In genomic region chr7:143598086-143598485, GRCh38 we compare ENCODE assay signal across 4 cellular contexts. TPM values are rescaled to one million over a fixed set of nuclear protein-coding genes. Genes with fewer than 3 reads are reported as not detected.
"Had no signal": no experiment of that assay in that cellular context is flagged by ENCODE, and none has a peak within 500 bp of the region (broad histone marks: within the 10 kb centered on the region; RNA-seq: fewer than 3 reads in every experiment).

No MANE protein-coding gene starts in this region.

RNA-seq across cellular contexts. Expression of gene CTAGE15, which starts 26.5 kb away (rescaled TPM):
- total RNA-seq: activated CD4-positive, alpha-beta memory T cell treated with anti-CD3 and anti-CD28 coated beads, Interleukin-2, amount 10 ng/mL, durations not matched to agents 7 days and 5 days; gastrocnemius medialis; osteoblast; renal cortical epithelial cell had no signal
